ENCODE assay signal across 8 cellular contexts in genomic region chr2:9629222-9630000, GRCh38. TPM values are rescaled to one million over a fixed set of nuclear protein-coding genes. Genes with fewer than 3 reads are reported as not detected.
DNase-seq lines count a peak whose midpoint lies in the region; ATAC-seq, FAIRE-seq and TF ChIP-seq lines count a peak whose summit lies in the region.

No MANE protein-coding gene starts in this region.

- H2AFZ ChIP-seq in K562 (ENCODE audit: low read depth, low read length) (peak overlapping the region; percentile 77), HepG2 (ENCODE audit: low read length) (no peak overlapping the region)

- in situ Hi-C loops in K562 (cut with MboI) (no loop called here), HepG2 (cut with HindIII; ENCODE audit: extremely low pct_ligation_motif_present, low pct_unique_long_range_greater_than_20kb) (no loop called here)

- H3K27me3 ChIP-seq in K562 (ENCODE audit: control insufficient read depth in 2 of 2, insufficient read depth in 2 of 2, low read length in 2 of 2), result no peaks in the 10 kb centered on the region
- peaks cover 0 to 25% of the 10 kb centered on the region in 2 experiments; a peak in 3 of 5 replicates for H3K27me3 ChIP-seq in HepG2 (ENCODE audit: control insufficient read depth in 1 of 2, insufficient read depth in 2 of 2, low read length in 2 of 2)
- no peaks in the 10 kb centered on the region for H3K27me3 ChIP-seq in thyroid gland

- H3K4me1 ChIP-seq in K562 (replicated peaks in 1 of 2; ENCODE audit: control insufficient read depth in 2 of 2, insufficient read depth in 2 of 2, low read length in 2 of 2), result peaks cover 6 to 7% of the 10 kb centered on the region in 2 experiments; a peak in 4 of 5 replicates
- peaks cover 72% of the 10 kb centered on the region for H3K4me1 ChIP-seq in HepG2 (ENCODE audit: insufficient read depth, low read length)
- H3K4me1 ChIP-seq in thyroid gland, result peaks cover 29 to 39% of the 10 kb centered on the region in 2 donors

- POLR2A ChIA-PET in K562 (lab: Yijun Ruan, JAX) (interaction anchor here (0.5 to 3.7 kb wide), 18 partner anchors 9 to 636 kb away, joined by 3 to 19 read pairs (median 5); partner anchors contain the start of gene ADAM17), HepG2 (lab: Yijun Ruan, JAX) (interaction anchor here (1.2 to 3.2 kb wide), 12 partner anchors 10 to 249 kb away, joined by 3 to 70 read pairs (median 8); partner anchors contain the start of genes ADAM17 and TAF1B)

- TF ChIP-seq EP300 in K562 (IDR thresholded peaks at IDR 0.05; ENCODE audit: low read length) (no peak), HepG2 (IDR thresholded peaks at IDR 0.05; ENCODE audit: low read depth in 2 of 2, low read length in 2 of 2) (no peak), HepG2 (CRISPR knock-in tag; IDR thresholded peaks at IDR 0.05; ENCODE audit: borderline replicate concordance) (no peak)

- H3K9me1 ChIP-seq in K562 (ENCODE audit: control insufficient read depth, insufficient read depth, low read length), result no peaks in the 10 kb centered on the region

- no peak for ATAC-seq in K562
- no peak for ATAC-seq in HepG2
- no peak for ATAC-seq in HG02588 (IDR thresholded peaks at IDR 0.05; ENCODE audit: unreplicated experiment)
- no peak for ATAC-seq in sciatic nerve

- peak overlapping the region; percentile 94 for H3K4me2 ChIP-seq in K562 (ENCODE audit: insufficient read depth, low read length)
- peak overlapping the region; percentile 80 for H3K4me2 ChIP-seq in HepG2 (ENCODE audit: low read depth, low read length)

- H3K9ac ChIP-seq in K562 (ENCODE audit: insufficient read depth in 1 of 2, low read depth in 2 of 2, low read length in 2 of 2) (peak overlapping the region; percentile 84 to 99), HepG2 (ENCODE audit: insufficient read depth, low read depth, low read length) (peak overlapping the region; percentile 93)

- H3K27ac ChIP-seq in KOPT-K1 (ENCODE audit: low read depth, low read length, poor library complexity, severe bottlenecking) (peak overlapping the region; percentile 81), K562 (ENCODE audit: extremely low read depth, low read depth, low read length) (peak overlapping the region; percentile 91), HepG2 (ENCODE audit: extremely low read length, insufficient read depth, low read length) (peak overlapping the region; percentile 93), thyroid gland (peak overlapping the region in 2 of 3 donors; percentile 80 to 90)

- H3K9me3 ChIP-seq in KOPT-K1 (ENCODE audit: insufficient read depth, low read length, poor library complexity, severe bottlenecking), result peaks cover 29% of the 10 kb centered on the region
- no peaks in the 10 kb centered on the region for H3K9me3 ChIP-seq in K562 (replicated peaks; ENCODE audit: control insufficient read depth, insufficient read depth, low read depth, low read length)
- H3K9me3 ChIP-seq in HepG2 (ENCODE audit: low read length), result no peaks in the 10 kb centered on the region
- no peaks in the 10 kb centered on the region for H3K9me3 ChIP-seq in thyroid gland

- TF ChIP-seq RAD21 in K562 (CRISPR knock-in tag; conservative IDR thresholded peaks at IDR 0.05 in 1 of 2, IDR thresholded peaks at IDR 0.05 in 1 of 2) (no peak), HepG2 (CRISPR knock-in tag; IDR thresholded peaks at IDR 0.05) (no peak)

- TF ChIP-seq POLR2A in K562 (conservative IDR thresholded peaks at IDR 0.05), result no peak
- TF ChIP-seq POLR2A in HepG2 (IDR thresholded peaks at IDR 0.05; ENCODE audit: insufficient read depth in 1 of 2, low read depth in 2 of 2, low read length in 2 of 2), result no peak; a peak in 1 of 4 replicates
- no peak for TF ChIP-seq POLR2A in thyroid gland (IDR thresholded peaks at IDR 0.05)

- no peak for TF ChIP-seq CTCF in K562 (IDR thresholded peaks at IDR 0.05 in 2 of 3, conservative IDR thresholded peaks at IDR 0.05 in 1 of 3; ENCODE audit: insufficient read depth in 2 of 3, low read depth in 1 of 3, low read length in 3 of 3)
- TF ChIP-seq CTCF in HepG2 (CRISPR knock-in tag; IDR thresholded peaks at IDR 0.05), result no peak
- TF ChIP-seq CTCF in thyroid gland (IDR thresholded peaks at IDR 0.05), result no peak

- WGBS in K562 (ENCODE audit: insufficient coverage, low coverage, missing lambda C conversion rate), result 5% methylated on average over 13 of the region's 13 CpGs
- 6% methylated on average over 13 of the region's 13 CpGs for WGBS in HepG2 (ENCODE audit: low lambda C conversion rate)
- 10 to 11% methylated on average over 13 of the region's 13 CpGs for WGBS in thyroid gland, 2 donors

- intact Hi-C loops in K562 (cut with micrococcal nuclease) (no loop called here), HepG2 (cut with micrococcal nuclease; ENCODE audit: unreplicated experiment) (no loop called here), thyroid gland (cut with DNase I) (loop anchor here (10.0 kb wide), 1 partner anchor 155 kb away; the partner anchor contains the start of gene IAH1), sciatic nerve (cut with DNase I) (no loop called here)

- H3K4me3 ChIP-seq in K562, result peak overlapping the region; percentile 77
- H3K4me3 ChIP-seq in HepG2 (replicated peaks in 1 of 3; ENCODE audit: insufficient read depth in 1 of 3, low read depth in 2 of 3, low read length in 3 of 3), result peak overlapping the region; percentile 85 to 100 (median 97)
- peak overlapping the region; percentile 61 to 87 (median 80) for H3K4me3 ChIP-seq in thyroid gland (replicated peaks in 1 of 3)

- peaks cover 7% of the 10 kb centered on the region; the same call in 1 of the 2 replicates for H4K20me1 ChIP-seq in K562 (replicated peaks; ENCODE audit: control insufficient read depth, insufficient read depth, low read length)
- peaks cover 50% of the 10 kb centered on the region for H4K20me1 ChIP-seq in HepG2 (ENCODE audit: insufficient read depth, low read length)

- BruUV-seq in K562 (replicated peaks; lab: Mats Ljungman, UMichigan) (no TSS peak), HepG2 (replicated peaks; lab: Mats Ljungman, UMichigan) (TSS peak; percentile 45)

- peak; percentile 26 for FAIRE-seq in K562 (lab: Jason Lieb, UNC)
- peak; percentile 28 for FAIRE-seq in HepG2 (lab: Jason Lieb, UNC)

- H3K36me3 ChIP-seq in KOPT-K1 (ENCODE audit: insufficient read depth, low read length), result peaks cover 51% of the 10 kb centered on the region
- H3K36me3 ChIP-seq in K562 (ENCODE audit: control insufficient read depth, insufficient read depth, low read length), result peaks cover 49% of the 10 kb centered on the region
- peaks cover 1 to 22% of the 10 kb centered on the region in 2 experiments; a peak in 3 of 5 replicates for H3K36me3 ChIP-seq in HepG2 (replicated peaks in 1 of 2; ENCODE audit: control insufficient read depth in 1 of 2, insufficient read depth in 2 of 2, low read length in 2 of 2)
- peaks cover 4 to 5% of the 10 kb centered on the region in 2 donors for H3K36me3 ChIP-seq in thyroid gland

- CTCF ChIA-PET in K562 (lab: Yijun Ruan, JAX; ENCODE audit: low intra/inter-chr PET ratio) (no interaction called here), HepG2 (lab: Yijun Ruan, JAX; ENCODE audit: low intra/inter-chr PET ratio, low total read pairs) (no interaction called here)

- DNase-seq in CD1c-positive myeloid dendritic cell (ENCODE audit: extremely low spot score), result peak; percentile 33
- peak in 1 of 4 experiments; percentile 28 for DNase-seq in K562 (ENCODE audit: extremely low read depth in 1 of 4, low spot score in 3 of 4)
- DNase-seq in HepG2 (ENCODE audit: low spot score), result no peak
- DNase-seq in thyroid gland, result peak in 1 of 2 donors; percentile 14
- DNase-seq in epidermal melanocyte (ENCODE audit: insufficient read length, low spot score), result no peak
- no peak for DNase-seq in sciatic nerve (ENCODE audit: low spot score)

- H3K79me2 ChIP-seq in K562 (ENCODE audit: control insufficient read depth, insufficient read depth, low read length), result peaks cover 58% of the 10 kb centered on the region
- H3K79me2 ChIP-seq in HepG2 (ENCODE audit: insufficient read depth, low read length), result peaks cover 58% of the 10 kb centered on the region

RNA-seq across cellular contexts. Expression of gene YWHAQ, which starts 1.4 kb away (rescaled TPM):
- 25.2 and 50.9 TPM in 2 replicates for total RNA-seq in K562 (2011; cell fraction: chromatin; rRNA removed; ENCODE audit: low replicate concordance)
- total RNA-seq in K562 (2011; cell fraction: nucleolus; rRNA removed), result 29.5 and 31.5 TPM in 2 replicates
- total RNA-seq in K562 (2011; cell fraction: nucleoplasm; rRNA removed), result 48.2 and 73.2 TPM in 2 replicates
- 97.7 and 108 TPM in 2 replicates for total RNA-seq in K562 (2014; rRNA removed)
- 276 and 301 TPM in 2 replicates for total RNA-seq in K562 (2014; rRNA removed; fragmentation: Illumina TruSeq; extraction: Trizol)
- total RNA-seq in K562 (2015; rRNA removed; fragmentation: Illumina TruSeq; extraction: Trizol), result 191 and 203 TPM in 2 replicates
- 263 and 267 TPM in 2 replicates for total RNA-seq in K562 (2021)
- 245 and 359 TPM in 2 replicates for polyA plus RNA-seq in K562 (2011; rRNA removed)
- 102 and 143 TPM in 2 replicates for polyA plus RNA-seq in K562 (2011; cell fraction: cytosol; rRNA removed)
- polyA plus RNA-seq in K562 (2011; cell fraction: nucleus; rRNA removed), result 48.6 and 76.4 TPM in 2 replicates
- 186 and 231 TPM in 2 replicates for polyA plus RNA-seq in K562 (2012)
- 218 and 243 TPM in 2 replicates for polyA plus RNA-seq in K562 (2014; fragmentation: Illumina TruSeq; extraction: Trizol)
- polyA plus RNA-seq in K562 (2014; fragmentation: Nextera tagmentation; extraction: Ambion mirVana), result 10 to 100 TPM; 63.1 to 79.2 TPM
- 151 and 178 TPM in 2 replicates for polyA plus RNA-seq in K562 (2014; rRNA removed)
- 327 and 372 TPM in 2 replicates for polyA minus RNA-seq in K562 (2011; rRNA and poly(A)+ RNA removed)
- 162 and 201 TPM in 2 replicates for polyA minus RNA-seq in K562 (2011; cell fraction: cytosol; rRNA and poly(A)+ RNA removed)
- 20.7 and 42.0 TPM in 2 replicates for polyA minus RNA-seq in K562 (2011; cell fraction: nucleus; rRNA and poly(A)+ RNA removed)
- 304 and 420 TPM in 2 replicates for total RNA-seq in HepG2 (2016; rRNA removed; fragmentation: Illumina TruSeq; extraction: Trizol)
- total RNA-seq in HepG2 (2016; cell fraction: cytosol; rRNA removed; fragmentation: Illumina TruSeq; extraction: Trizol; ENCODE audit: low read depth), result 64.2 and 66.4 TPM in 2 replicates
- 302 and 406 TPM in 2 replicates for total RNA-seq in HepG2 (2016; cell fraction: insoluble cytoplasmic fraction; rRNA removed; fragmentation: Illumina TruSeq; extraction: Trizol)
- 208 and 219 TPM in 2 replicates for total RNA-seq in HepG2 (2016; cell fraction: membrane; rRNA removed; fragmentation: Illumina TruSeq; extraction: Trizol)
- total RNA-seq in HepG2 (2016; cell fraction: nucleus; rRNA removed; fragmentation: Illumina TruSeq; extraction: Trizol), result 152 and 166 TPM in 2 replicates
- polyA plus RNA-seq in HepG2 (2011; rRNA removed), result 117 and 160 TPM in 2 replicates
- polyA plus RNA-seq in HepG2 (2011; cell fraction: cytosol; rRNA removed), result 91.4 and 117 TPM in 2 replicates
- polyA plus RNA-seq in HepG2 (2011; cell fraction: nucleus; rRNA removed), result 36.4 and 39.0 TPM in 2 replicates
- polyA plus RNA-seq in HepG2 (2012), result 175 and 244 TPM in 2 replicates
- 94.8 and 102 TPM in 2 replicates for polyA plus RNA-seq in HepG2 (2016; cell fraction: cytosol; fragmentation: Illumina TruSeq; extraction: Trizol; ENCODE audit: low read depth)
- 521 and 530 TPM in 2 replicates for polyA plus RNA-seq in HepG2 (2016; cell fraction: insoluble cytoplasmic fraction; fragmentation: Illumina TruSeq; extraction: Trizol; ENCODE audit: low read depth)
- 200 and 214 TPM in 2 replicates for polyA plus RNA-seq in HepG2 (2016; cell fraction: membrane; fragmentation: Illumina TruSeq; extraction: Trizol; ENCODE audit: low read depth)
- 187 and 192 TPM in 2 replicates for polyA plus RNA-seq in HepG2 (2016; cell fraction: nucleus; fragmentation: Illumina TruSeq; extraction: Trizol; ENCODE audit: insufficient read depth, low read depth)
- polyA minus RNA-seq in HepG2 (2011; rRNA and poly(A)+ RNA removed; ENCODE audit: low replicate concordance), result 120 and 167 TPM in 2 replicates
- polyA minus RNA-seq in HepG2 (2011; cell fraction: cytosol; rRNA and poly(A)+ RNA removed), result 164 and 178 TPM in 2 replicates
- polyA minus RNA-seq in HepG2 (2011; cell fraction: nucleus; rRNA and poly(A)+ RNA removed), result 73.9 and 82.2 TPM in 2 replicates
- 100 to 1,000 TPM; 246 to 270 (median 265) TPM for total RNA-seq in thyroid gland
- 209 TPM for total RNA-seq in sciatic nerve
